Comparison of ENCODE assay signal across 19 cellular contexts in genomic region chr9:20804476-20805253, GRCh38.
DNase-seq lines count a peak whose midpoint lies in the region; ATAC-seq, FAIRE-seq and TF ChIP-seq lines count a peak whose summit lies in the region.
"Had no signal": no experiment of that assay in that cellular context is flagged by ENCODE, and none has a peak within 500 bp of the region (broad histone marks: within the 10 kb centered on the region; RNA-seq: fewer than 3 reads in every experiment).

No MANE protein-coding gene starts in this region.

- CTCF ChIA-PET in A673 (lab: Charles Lee): no interaction called here

- H3K4me3 ChIP-seq in A673 (ENCODE audit: low read depth, low read length, poor library complexity, severe bottlenecking) (no peak overlapping the region), NB4 (ENCODE audit: low read depth, low read length) (no peak overlapping the region)
- H3K4me3 ChIP-seq: MG63, PC-9 had no signal

- intact Hi-C loops in A673 (cut with micrococcal nuclease; ENCODE audit: unreplicated experiment): no loop called here

- BruUV-seq in A673 (replicated peaks; lab: Mats Ljungman, UMichigan): no TSS peak

- H3K9me3 ChIP-seq in A673 (ENCODE audit: low read depth, low read length, poor library complexity, severe bottlenecking): no peaks in the 10 kb centered on the region
- H3K9me3 ChIP-seq: MG63 had no signal

- H3K27ac ChIP-seq in A673 (ENCODE audit: low read depth, low read length, poor library complexity, severe bottlenecking): no peak overlapping the region
- H3K27ac ChIP-seq: PC-9 had no signal

- ATAC-seq in GM21381 (IDR thresholded peaks at IDR 0.05; ENCODE audit: unreplicated experiment): no peak

- DNase-seq in A673 (ENCODE audit: low spot score): peak; percentile 56
- DNase-seq in NB4 (ENCODE audit: low read depth): peak; percentile 65
- DNase-seq in amniotic epithelial cell (ENCODE audit: low read depth): peak; percentile 89
- DNase-seq in G401 (ENCODE audit: low spot score): no peak
- DNase-seq in NCI-H2171 treated with DMSO at 0.1 percent for 48 hours (lab: John Stamatoyannopoulos, UW): no peak
- DNase-seq in D721Med (ENCODE audit: insufficient read length, low spot score): no peak
- DNase-seq: C1 segment of cervical spinal cord, COR-L47, DMS153, H9, MG63, NCI-H1105, NCI-H1694, NCI-H2107, NCI-H446, PC-9 had no signal

- peak; percentile 21 for FAIRE-seq in islet of Langerhans (lab: Jason Lieb, UNC)
- no peak for FAIRE-seq in D721Med (lab: Jason Lieb, UNC)
- FAIRE-seq: A204.1 had no signal

- no peaks in the 10 kb centered on the region for H3K36me3 ChIP-seq in A673 (ENCODE audit: insufficient read depth, low read length, poor library complexity, severe bottlenecking)
- H3K36me3 ChIP-seq: MG63 had no signal

- no peaks in the 10 kb centered on the region for H3K27me3 ChIP-seq in A673 (replicated peaks; ENCODE audit: insufficient read depth, low read depth, low read length, poor library complexity)
- H3K27me3 ChIP-seq: MG63 had no signal

- POLR2A ChIA-PET in A673 (lab: Charles Lee; ENCODE audit: low non-redundant PET): no interaction called here

- TF ChIP-seq CTCF in A673 (conservative IDR thresholded peaks at IDR 0.05; ENCODE audit: low read depth, low read length): no peak
- no peak for TF ChIP-seq CTCF in NB4 (IDR thresholded peaks at IDR 0.05; ENCODE audit: low read depth, low read length)
- TF ChIP-seq CTCF in D721Med (IDR thresholded peaks at IDR 0.05; ENCODE audit: insufficient read depth, missing control alignments): no peak

- peaks cover 12% of the 10 kb centered on the region for H3K4me1 ChIP-seq in A673 (ENCODE audit: insufficient read depth, low read length, poor library complexity, severe bottlenecking)

- no peak for TF ChIP-seq POLR2A in NB4 (IDR thresholded peaks at IDR 0.05; ENCODE audit: extremely low read depth, insufficient read length)

- in situ Hi-C loops in G401 (cut with HindIII; ENCODE audit: low sequenced_read_pairs): no loop called here

Comparison
In these comparisons a context has a peak if more than half of its experiments do, and no peak if none do; other contexts are left out.
1. DNase-seq: peak in A673 (single experiment), NB4 (single experiment) and amniotic epithelial cell (single experiment); none in G401 (single experiment), NCI-H2171 treated with DMSO at 0.1 percent for 48 hours (single experiment) and D721Med (single experiment).